ENCODE assay signal across 26 cellular contexts in genomic region chr9:137876781-137877386, GRCh38. TPM values are rescaled to one million over a fixed set of nuclear protein-coding genes. Genes with fewer than 3 reads are reported as not detected.
DNase-seq lines count a peak whose midpoint lies in the region; ATAC-seq and TF ChIP-seq lines count a peak whose summit lies in the region.
"Had no signal": no experiment of that assay in that cellular context is flagged by ENCODE, and none has a peak within 500 bp of the region (broad histone marks: within the 10 kb centered on the region; RNA-seq: fewer than 3 reads in every experiment).

No MANE protein-coding gene starts in this region.

- H2BK15ac ChIP-seq in neuronal stem cell (ENCODE audit: low read length): no peak overlapping the region

- H3K23ac ChIP-seq in neuronal stem cell (ENCODE audit: low read depth, low read length, poor library complexity): peak overlapping the region; percentile 73

- H3K9ac ChIP-seq in OCI-LY3 (ENCODE audit: low read length) (no peak overlapping the region), neuronal stem cell (ENCODE audit: low read depth, low read length, poor library complexity) (peak overlapping the region; percentile 21)
- H3K9ac ChIP-seq: GM23248 had no signal

- DNase-seq in DMS53 (lab: John Stamatoyannopoulos, UW): peak; percentile 56
- no peak for DNase-seq in DMS53 treated with DMSO at 0.1 percent for 48 hours (lab: John Stamatoyannopoulos, UW; ENCODE audit: unreplicated experiment)
- DNase-seq in endothelial cell (ENCODE audit: low spot score): no peak
- DNase-seq in neuronal stem cell (ENCODE audit: low spot score): no peak
- DNase-seq in cerebellum (ENCODE audit: low spot score): no peak
- no peak for DNase-seq in T1000 (lab: John Stamatoyannopoulos, UW)
- DNase-seq: activated B cell treated with CpG ODN at 0.5 μM for 24 hours; activated CD4-positive, alpha-beta memory T cell treated with anti-CD3 and anti-CD28 coated beads for 36 hours; activated gamma-delta T cell; dermis blood vessel endothelial cell; DMS79; GM23248; left ventricle myocardium inferior; NCI-H524 treated with DMSO at 0.1 percent for 48 hours; stimulated activated naive B cell treated with anti-CD40 and anti-IgM and Interleukin-4, amounts not matched to agents 10 μg/mL and 1 μg/mL and 100 μg/mL, for 72 hours had no signal

- H2BK12ac ChIP-seq in neuronal stem cell (ENCODE audit: low read length): no peak overlapping the region

- H3K79me1 ChIP-seq in neuronal stem cell (ENCODE audit: low read depth, low read length): peaks cover 2% of the 10 kb centered on the region

- H3K9me3 ChIP-seq in OCI-LY3 (ENCODE audit: insufficient read depth, low read length) (no peaks in the 10 kb centered on the region), neuronal stem cell (replicated peaks in 1 of 2; ENCODE audit: control insufficient read depth in 2 of 2, insufficient read depth in 1 of 2, low read depth in 1 of 2, low read length in 2 of 2) (peaks cover 8 to 20% of the 10 kb centered on the region in 2 donors)
- H3K9me3 ChIP-seq: left ventricle myocardium inferior, neutrophil had no signal

- no peak overlapping the region for H3K14ac ChIP-seq in neuronal stem cell (ENCODE audit: low read length)

- H3K36me3 ChIP-seq in OCI-LY3 (replicated peaks; ENCODE audit: low read depth, low read length): peaks cover 40% of the 10 kb centered on the region
- no peaks in the 10 kb centered on the region for H3K36me3 ChIP-seq in neuronal stem cell (replicated peaks in 1 of 2; ENCODE audit: control insufficient read depth in 2 of 2, insufficient read depth in 2 of 2, low read length in 2 of 2)
- H3K36me3 ChIP-seq: left ventricle myocardium inferior, neutrophil had no signal

- no peak for TF ChIP-seq CTCF in OCI-LY3 (IDR thresholded peaks at IDR 0.05; ENCODE audit: low read depth, low read length)
- no peak for TF ChIP-seq CTCF in endothelial cell (IDR thresholded peaks at IDR 0.05; ENCODE audit: unreplicated experiment)

- no peak overlapping the region for H2AK5ac ChIP-seq in neuronal stem cell (ENCODE audit: low read depth, low read length)

- no peaks in the 10 kb centered on the region for H3K27me3 ChIP-seq in OCI-LY3 (ENCODE audit: low read depth, low read length)
- H3K27me3 ChIP-seq in neuronal stem cell (ENCODE audit: control insufficient read depth in 3 of 3, insufficient read depth in 3 of 3, low read depth in 1 of 3, low read length in 3 of 3): peaks cover 0 to 35% (median 21%) of the 10 kb centered on the region in 3 experiments

- H3K27ac Mint-ChIP-seq in endothelial cell (ENCODE audit: unreplicated experiment): no peak overlapping the region
- H3K27ac Mint-ChIP-seq: activated CD4-positive, alpha-beta memory T cell treated with anti-CD3 and anti-CD28 coated beads for 36 hours; stimulated activated naive B cell treated with anti-CD40 and anti-IgM and Interleukin-4, amounts not matched to agents 10 μg/mL and 1 μg/mL and 100 μg/mL, for 72 hours; T-helper 2 cell treated with Interferon-gamma antibody and Interleukin-4, amounts not matched to agents 5 μg/mL and 100 μg/mL, for 36 hours had no signal

- no peak overlapping the region for H3K18ac ChIP-seq in neuronal stem cell (ENCODE audit: low read length)

- H2AFZ ChIP-seq in OCI-LY3 (ENCODE audit: low read depth, low read length) (no peak overlapping the region), neuronal stem cell (ENCODE audit: low read length) (peak overlapping the region; percentile 71)
- H2AFZ ChIP-seq: GM23248 had no signal

- H3K27me3 Mint-ChIP-seq in endothelial cell (ENCODE audit: unreplicated experiment): peaks cover 18% of the 10 kb centered on the region

- no peak overlapping the region for H4K8ac ChIP-seq in neuronal stem cell (ENCODE audit: low read depth, low read length)

- peaks cover 25% of the 10 kb centered on the region for H3K4me1 ChIP-seq in OCI-LY3 (ENCODE audit: low read length)
- H3K4me1 ChIP-seq in neuronal stem cell (ENCODE audit: control insufficient read depth in 2 of 2, insufficient read depth in 1 of 2, low read depth in 1 of 2, low read length in 2 of 2): peaks cover 2% of the 10 kb centered on the region in 2 donors

- peak overlapping the region; percentile 82 for H3K4me3 Mint-ChIP-seq in endothelial cell (ENCODE audit: unreplicated experiment)
- H3K4me3 Mint-ChIP-seq: activated CD4-positive, alpha-beta memory T cell treated with anti-CD3 and anti-CD28 coated beads for 36 hours; T-helper 2 cell treated with Interferon-gamma antibody and Interleukin-4, amounts not matched to agents 5 μg/mL and 100 μg/mL, for 36 hours had no signal

- WGBS in neuronal stem cell (ENCODE audit: extremely low coverage in 2 of 2, insufficient read length in 2 of 2, insufficient replicate concordance in 1 of 2), 2 donors: no CpG with 5 or more reads among the region's 47 CpGs

- peaks cover 37% of the 10 kb centered on the region for H4K20me1 ChIP-seq in OCI-LY3 (ENCODE audit: insufficient read depth, low read length)

- no peak for ATAC-seq in HG03045 (IDR thresholded peaks at IDR 0.05; ENCODE audit: unreplicated experiment)
- ATAC-seq: GM12878 had no signal

- peaks cover 48% of the 10 kb centered on the region for H3K79me2 ChIP-seq in OCI-LY3 (ENCODE audit: low read length)

- peak overlapping the region; percentile 56 for H3K4me3 ChIP-seq in OCI-LY3 (ENCODE audit: low read length)
- H3K4me3 ChIP-seq in neuronal stem cell (ENCODE audit: low read length in 2 of 2): no peak overlapping the region
- H3K4me3 ChIP-seq: GM12878, GM23248, left ventricle myocardium inferior, SK-N-MC, smooth muscle cell had no signal

- H4K91ac ChIP-seq in neuronal stem cell (ENCODE audit: low read depth, low read length, poor library complexity): no peak overlapping the region

- peaks cover 3% of the 10 kb centered on the region for H3K36me3 Mint-ChIP-seq in endothelial cell (ENCODE audit: low read depth, unreplicated experiment)

- H3K9me3 Mint-ChIP-seq in endothelial cell (ENCODE audit: unreplicated experiment): no peaks in the 10 kb centered on the region
- H3K9me3 Mint-ChIP-seq: activated B cell treated with CpG ODN at 0.5 μM for 24 hours; activated CD4-positive, alpha-beta memory T cell treated with anti-CD3 and anti-CD28 coated beads for 36 hours; T-helper 2 cell treated with Interferon-gamma antibody and Interleukin-4, amounts not matched to agents 5 μg/mL and 100 μg/mL, for 36 hours had no signal

- H2BK120ac ChIP-seq in neuronal stem cell (ENCODE audit: low read depth, low read length): peak overlapping the region; percentile 61

- no peak overlapping the region for H3K27ac ChIP-seq in OCI-LY3 (ENCODE audit: low read length)
- no peak overlapping the region for H3K27ac ChIP-seq in neuronal stem cell (replicated peaks; ENCODE audit: low read length)
- H3K27ac ChIP-seq: 22Rv1, GM23248, HL-60, left ventricle myocardium inferior, neutrophil, SK-N-MC had no signal

- H3K4me2 ChIP-seq in OCI-LY3 (ENCODE audit: low read length) (peak overlapping the region; percentile 47), neuronal stem cell (ENCODE audit: insufficient read depth, low read length, poor library complexity, severe bottlenecking) (peak overlapping the region; percentile 33)
- H3K4me2 ChIP-seq: smooth muscle cell had no signal

- H3K4ac ChIP-seq in neuronal stem cell (ENCODE audit: low read length): no peak overlapping the region

- H2BK5ac ChIP-seq in neuronal stem cell (ENCODE audit: low read length): no peak overlapping the region

- H3K4me1 Mint-ChIP-seq in endothelial cell (ENCODE audit: unreplicated experiment): peaks cover 2% of the 10 kb centered on the region

RNA-seq across cellular contexts. Expression of gene CACNA1B, which starts 0.7 kb away (rescaled TPM):
- 2.0 TPM for total RNA-seq in endothelial cell (ENCODE audit: unreplicated experiment)
- polyA plus RNA-seq in neuronal stem cell (2013, experiment 1 of 2): 0.46 TPM
- 0.47 TPM for polyA plus RNA-seq in neuronal stem cell (2013, experiment 2 of 2)
- total RNA-seq in cerebellum: 31.4 TPM
- total RNA-seq: GM23248, M059J, RPMI7951 had no signal
- polyA plus RNA-seq: GM23248 had no signal

Comparison
In these comparisons a context has a peak if more than half of its experiments do, and no peak if none do; other contexts are left out.
1. RNA of gene CACNA1B, which starts 0.7 kb away (total RNA-seq): 31.4 TPM in cerebellum (single experiment); 2.0 TPM in endothelial cell (single experiment); every median in the first group is over 10 times any median in the second.